ENCODE assay signal across 15 cellular contexts in genomic region chr18:23331091-23331920, GRCh38.
A peak's percentile ranks its signal among the peaks of the same experiment; 100 is the strongest.
DNase-seq lines count a peak whose midpoint lies in the region; ATAC-seq, FAIRE-seq and TF ChIP-seq lines count a peak whose summit lies in the region.
"Had no signal": no experiment of that assay in that cellular context is flagged by ENCODE, and none has a peak within 500 bp of the region (broad histone marks: within the 10 kb centered on the region; RNA-seq: fewer than 3 reads in every experiment).

No MANE protein-coding gene starts in this region.

- DNase-seq in DMS79 (lab: John Stamatoyannopoulos, UW) = peak; percentile 30
- DNase-seq in NCI-H510A (lab: John Stamatoyannopoulos, UW) = peak; percentile 70
- peak; percentile 88 for DNase-seq in epithelial cell of esophagus (ENCODE audit: low read depth)
- peak; percentile 84 for DNase-seq in prostate gland (ENCODE audit: low spot score)
- DNase-seq in left cardiac atrium = no peak
- DNase-seq in small intestine = no peak
- DNase-seq in D721Med (ENCODE audit: insufficient read length, low spot score) = no peak
- no peak for DNase-seq in NCI-H226
- DNase-seq: activated CD4-positive, alpha-beta memory T cell treated with anti-CD3 and anti-CD28 coated beads, Interleukin-2, amount 10 ng/mL, durations not matched to agents 7 days and 5 days; anterior cingulate cortex; T-helper 2 cell had no signal

- H3K27me3 ChIP-seq in prostate gland (replicated peaks; ENCODE audit: insufficient read depth) = no peaks in the 10 kb centered on the region
- H3K27me3 ChIP-seq in small intestine (ENCODE audit: control insufficient read depth in 2 of 2, insufficient read depth in 2 of 2, low read length in 2 of 2) = no peaks in the 10 kb centered on the region

- H3K4me3 ChIP-seq in epithelial cell of esophagus (ENCODE audit: low read length) (peak overlapping the region; percentile 4), prostate gland (no peak overlapping the region), small intestine (ENCODE audit: low read depth in 1 of 2, low read length in 2 of 2) (no peak overlapping the region)

- H3K27ac ChIP-seq in prostate gland (peak overlapping the region; percentile 44 to 56), small intestine (ENCODE audit: low read depth in 1 of 2, low read length in 1 of 2) (no peak overlapping the region)
- H3K27ac ChIP-seq: HL-60 had no signal

- TF ChIP-seq CTCF in epithelial cell of esophagus (IDR thresholded peaks at IDR 0.05; ENCODE audit: insufficient read depth, low read depth, low read length, missing control alignments) = peak; percentile 39
- TF ChIP-seq CTCF in prostate gland (IDR thresholded peaks at IDR 0.05) = peak in 1 of 4 experiments; percentile 19
- no peak for TF ChIP-seq CTCF in D721Med (IDR thresholded peaks at IDR 0.05; ENCODE audit: insufficient read depth, missing control alignments)

- no peak for ATAC-seq in left cardiac atrium
- ATAC-seq: activated T-helper 17 cell treated with anti-CD3 and anti-CD28 coated beads, Interleukin-2, amount 50 U/mL, for 72 hours had no signal

- no peak for TF ChIP-seq POLR2A in prostate gland (IDR thresholded peaks at IDR 0.05)

- H3K36me3 ChIP-seq in prostate gland (no peaks in the 10 kb centered on the region), small intestine (ENCODE audit: control insufficient read depth in 2 of 2, insufficient read depth in 2 of 2, low read length in 2 of 2) (no peaks in the 10 kb centered on the region)

- FAIRE-seq in small intestine (lab: Jason Lieb, UNC) (no peak), D721Med (lab: Jason Lieb, UNC) (no peak)
- FAIRE-seq: RCC 7860, urothelium cell line had no signal

- 51% methylated on average over 22 of the region's 22 CpGs for WGBS in prostate gland
- WGBS in small intestine, 3 donors = 62 to 88% (median 78%) methylated on average over 22 of the region's 22 CpGs

- intact Hi-C loops in prostate gland (cut with DNase I) (no loop called here), left cardiac atrium (cut with DNase I) (no loop called here)

- H3K9me3 ChIP-seq in prostate gland = no peaks in the 10 kb centered on the region
- no peaks in the 10 kb centered on the region for H3K9me3 ChIP-seq in small intestine (ENCODE audit: control insufficient read depth, low read depth)

- no peaks in the 10 kb centered on the region for H3K4me1 ChIP-seq in prostate gland (replicated peaks)
- H3K4me1 ChIP-seq in small intestine (ENCODE audit: control insufficient read depth in 2 of 2, insufficient read depth in 1 of 2, low read depth in 1 of 2, low read length in 1 of 2) = no peaks in the 10 kb centered on the region

Comparison
In these comparisons a context has a peak if more than half of its experiments do, and no peak if none do; other contexts are left out.
1. DNase-seq: peak in DMS79 (single experiment), NCI-H510A (single experiment), epithelial cell of esophagus (single experiment) and prostate gland (single experiment); none in left cardiac atrium (single experiment), small intestine (single experiment), D721Med (single experiment) and NCI-H226 (single experiment).
2. H3K27ac ChIP-seq: peak in prostate gland (2 of 2); none in small intestine (0 of 2).